In the genomic region with DNA sequence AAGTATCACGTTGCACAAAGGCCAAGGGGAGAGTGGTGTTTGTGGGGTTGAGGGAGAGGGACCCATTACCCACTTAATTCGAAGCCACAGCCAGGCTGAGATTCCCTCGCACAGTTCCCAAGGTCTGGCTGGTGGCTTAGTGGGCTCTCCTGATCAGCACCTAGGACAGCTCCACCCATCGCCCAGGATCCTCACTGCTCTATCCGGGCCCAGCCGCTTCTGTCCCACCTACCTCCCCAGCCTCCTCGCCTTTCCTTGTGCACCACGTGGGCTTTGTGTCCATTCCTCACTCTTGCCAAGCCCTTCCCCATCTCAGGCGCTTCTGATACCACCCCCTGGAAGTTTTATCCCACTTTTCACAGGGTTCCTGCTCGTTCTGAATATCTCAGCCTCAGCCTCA, we compare ENCODE assay signal across 9 cellular contexts.
DNase-seq lines count a peak whose midpoint lies in the region; ATAC-seq and TF ChIP-seq lines count a peak whose summit lies in the region.
"Had no signal": no experiment of that assay in that cellular context is flagged by ENCODE, and none has a peak within 500 bp of the region (broad histone marks: within the 10 kb centered on the region; RNA-seq: fewer than 3 reads in every experiment).

No MANE protein-coding gene starts in this region.

- H3K4me1 Mint-ChIP-seq in type B pancreatic cell (ENCODE audit: unreplicated experiment): no peaks in the 10 kb centered on the region

- no peak overlapping the region for H3K27ac Mint-ChIP-seq in type B pancreatic cell
- H3K27ac Mint-ChIP-seq: CD8-positive, alpha-beta T cell had no signal

- intact Hi-C loops in posterior cingulate gyrus (cut with DNase I): no loop called here

- no peak overlapping the region for H3K4me3 Mint-ChIP-seq in type B pancreatic cell
- H3K4me3 Mint-ChIP-seq: CD8-positive, alpha-beta T cell had no signal

- H3K9me3 Mint-ChIP-seq in type B pancreatic cell: no peaks in the 10 kb centered on the region
- H3K9me3 Mint-ChIP-seq: CD8-positive, alpha-beta T cell had no signal

- H3K27me3 Mint-ChIP-seq in type B pancreatic cell: peaks cover 55% of the 10 kb centered on the region

- DNase-seq in AG08395 (ENCODE audit: low spot score) (peak; percentile 55), HT1080 (ENCODE audit: low read depth) (peak; percentile 10), kidney glomerular epithelial cell (lab: John Stamatoyannopoulos, UW) (peak; percentile 2), type B pancreatic cell (ENCODE audit: extremely low spot score, unreplicated experiment) (no peak), posterior cingulate gyrus (no peak)
- peak; percentile 58 for DNase-seq in activated CD8-positive, alpha-beta memory T cell treated with anti-CD3 and anti-CD28 coated beads for 24 hours
- DNase-seq in stimulated activated naive CD4-positive, alpha-beta T cell treated with Interleukin-2 at 50 U/mL for 16 hours (lab: John Stamatoyannopoulos, UW): no peak

- ATAC-seq in HG02885 (IDR thresholded peaks at IDR 0.05; ENCODE audit: poor library complexity, unreplicated experiment): no peak
- ATAC-seq: CD8-positive, alpha-beta T cell had no signal

- no peak for TF ChIP-seq CTCF in type B pancreatic cell (conservative IDR thresholded peaks at IDR 0.05)

- H3K36me3 Mint-ChIP-seq in type B pancreatic cell: no peaks in the 10 kb centered on the region
- H3K36me3 Mint-ChIP-seq: CD8-positive, alpha-beta T cell had no signal

Comparison
In these comparisons a context has a peak if more than half of its experiments do, and no peak if none do; other contexts are left out.
1. DNase-seq: peak in AG08395 (single experiment), HT1080 (single experiment), activated CD8-positive, alpha-beta memory T cell treated with anti-CD3 and anti-CD28 coated beads for 24 hours (single experiment) and kidney glomerular epithelial cell (single experiment); none in stimulated activated naive CD4-positive, alpha-beta T cell treated with Interleukin-2 at 50 U/mL for 16 hours (single experiment), type B pancreatic cell (single experiment) and posterior cingulate gyrus (0 of 10).